In genomic region chr2:231687133-231687852, GRCh38 we compare ENCODE assay signal across 9 cellular contexts. TPM values are rescaled to one million over a fixed set of nuclear protein-coding genes. Genes with fewer than 3 reads are reported as not detected.
A peak's percentile ranks its signal among the peaks of the same experiment; 100 is the strongest.
DNase-seq lines count a peak whose midpoint lies in the region; ATAC-seq, FAIRE-seq and TF ChIP-seq lines count a peak whose summit lies in the region.
"Had no signal": no experiment of that assay in that cellular context is flagged by ENCODE, and none has a peak within 500 bp of the region (broad histone marks: within the 10 kb centered on the region; RNA-seq: fewer than 3 reads in every experiment).

No MANE protein-coding gene starts in this region.

- H3K23me2 ChIP-seq in H1 (ENCODE audit: low read depth, low read length), result no peaks in the 10 kb centered on the region; the same call in 1 of the 2 replicates

- H2BK15ac ChIP-seq in H1 (ENCODE audit: low read length), result peak overlapping the region; percentile 100

- DNase-seq in GM06990 (ENCODE audit: extremely low read depth, insufficient read length) (peak; percentile 70), HFFc6 (no peak), NCI-H460 (ENCODE audit: extremely low read depth, low read depth) (peak; percentile 70), H1 (ENCODE audit: low read depth in 1 of 2, low spot score in 2 of 2) (peak; percentile 75 to 93), mucosa of gallbladder (ENCODE audit: low spot score) (peak; percentile 44)
- DNase-seq in activated CD4-positive, alpha-beta T cell treated with anti-CD3 and anti-CD28 coated beads, Interleukin-2, amount 50 U/mL, for 4 hours, result peak; percentile 60 to 63
- peak; percentile 86 for DNase-seq in stimulated activated naive CD8-positive, alpha-beta T cell treated with anti-CD3 and anti-CD28 coated beads, Interleukin-15, Interleukin-2, amounts not matched to agents 100 U/mL and 50 U/mL, for 24 hours

- TF ChIP-seq EP300 in H1 (IDR thresholded peaks at IDR 0.05; ENCODE audit: borderline replicate concordance in 1 of 2, low read depth in 2 of 2, low read length in 2 of 2), result no peak

- peak; percentile 84 for FAIRE-seq in H1 (lab: Jason Lieb, UNC)

- H2BK5ac ChIP-seq in H1 (ENCODE audit: low read depth, low read length), result peak overlapping the region; percentile 96

- peak overlapping the region; percentile 96 for H4K8ac ChIP-seq in H1 (ENCODE audit: extremely low read depth, insufficient read depth, low read length)

- H4K5ac ChIP-seq in H1 (ENCODE audit: insufficient read length, low read depth, low read length), result peak overlapping the region; percentile 82

- no peaks in the 10 kb centered on the region for H3K4me1 Mint-ChIP-seq in HFFc6 (ENCODE audit: low read depth)

- POLR2A ChIA-PET in H1 (lab: Charles Lee; ENCODE audit: partially characterized antibody), result interaction anchor here (0.8 to 27.8 kb wide), 17 partner anchors 10 to 115 kb away, joined by 3 to 1080 read pairs (median 3); partner anchors contain the start of genes COPS7B and PTMA

- H2BK20ac ChIP-seq in H1 (ENCODE audit: low read length), result peak overlapping the region; percentile 100; the same call in 1 of the 2 replicates

- H3K9me3 Mint-ChIP-seq in HFFc6, result no peaks in the 10 kb centered on the region

- TF ChIP-seq RAD21 in H1 (IDR thresholded peaks at IDR 0.05 in 1 of 2, conservative IDR thresholded peaks at IDR 0.05 in 1 of 2; ENCODE audit: low read depth in 2 of 2, low read length in 2 of 2), result peak; percentile 61 to 67

- no peaks in the 10 kb centered on the region for H3K9me3 ChIP-seq in H1 (ENCODE audit: insufficient read depth in 2 of 2, low read depth in 1 of 2, low read length in 1 of 2)
- H3K9me3 ChIP-seq: neutrophil had no signal

- H3K36me3 Mint-ChIP-seq in HFFc6 (ENCODE audit: low read depth), result no peaks in the 10 kb centered on the region

- no peak overlapping the region for H3K4me3 ChIP-seq in GM06990 (replicated peaks; ENCODE audit: low read depth, low read length)
- peak overlapping the region; percentile 16 to 54 (median 32); a peak in 7 of 8 replicates for H3K4me3 ChIP-seq in H1 (ENCODE audit: extremely low read depth in 1 of 4, insufficient read depth in 2 of 4, low read depth in 3 of 4, low read length in 4 of 4)

- no peaks in the 10 kb centered on the region for H3K79me1 ChIP-seq in H1 (ENCODE audit: low read depth, low read length)

- no peaks in the 10 kb centered on the region for H3K36me3 ChIP-seq in GM06990 (ENCODE audit: control insufficient read depth, insufficient read depth, low read length)
- no peaks in the 10 kb centered on the region for H3K36me3 ChIP-seq in H1 (ENCODE audit: control insufficient read depth in 2 of 4, insufficient read depth in 4 of 4, low read length in 3 of 4)
- H3K36me3 ChIP-seq: neutrophil had no signal

- H2BK120ac ChIP-seq in H1 (replicated peaks; ENCODE audit: low read depth, low read length), result peak overlapping the region; percentile 55

- peak; percentile 86 for ATAC-seq in stimulated activated naive CD8-positive, alpha-beta T cell treated with anti-CD3 and anti-CD28 coated beads, Interleukin-15, Interleukin-2, amounts not matched to agents 100 U/mL and 50 U/mL, for 24 hours
- ATAC-seq in GM19455 (IDR thresholded peaks at IDR 0.05; ENCODE audit: unreplicated experiment), result no peak

- no peak overlapping the region for H3K23ac ChIP-seq in H1 (ENCODE audit: insufficient read length)

- peak overlapping the region in 3 of 4 experiments; percentile 51 to 62 (median 59); a peak in 5 of 7 replicates for H3K9ac ChIP-seq in H1 (replicated peaks in 1 of 4; ENCODE audit: extremely low read depth in 1 of 4, low read depth in 3 of 4, low read length in 3 of 4)

- peaks cover 6% of the 10 kb centered on the region for H3K27me3 Mint-ChIP-seq in HFFc6 (ENCODE audit: insufficient read depth)

- peak overlapping the region; percentile 99 for H4K91ac ChIP-seq in H1 (replicated peaks; ENCODE audit: insufficient read length, low read length)

- 33% methylated on average over 14 of the region's 14 CpGs; no CpG with 5 or more reads in 1 of the 2 experiments for WGBS in H1 (ENCODE audit: extremely low coverage in 1 of 2, insufficient coverage in 1 of 2, insufficient read length in 1 of 2, insufficient replicate concordance in 2 of 2, low coverage in 1 of 2, low lambda C conversion rate in 2 of 2, missing lambda C conversion rate in 1 of 2), 2 experiments

- CTCF ChIA-PET in H1 (lab: Charles Lee; ENCODE audit: partially characterized antibody), result interaction anchor here (0.6 to 31.4 kb wide), 16 partner anchors 7 to 99 kb away, joined by 3 to 555 read pairs (median 12); partner anchors contain the start of genes COPS7B and PTMA

- peak overlapping the region; percentile 46 for H3K27ac ChIP-seq in H1 (ENCODE audit: low read depth, low read length)
- H3K27ac ChIP-seq: neutrophil had no signal

- peak in 1 of 2 experiments; percentile 79; a peak in 2 of 3 replicates for TF ChIP-seq POLR2A in H1 (IDR thresholded peaks at IDR 0.05; ENCODE audit: control extremely low read depth in 1 of 2, low read depth in 2 of 2, low read length in 2 of 2)

- no peak overlapping the region for H2AFZ ChIP-seq in H1 (ENCODE audit: low read length)

- no peak overlapping the region for H3K14ac ChIP-seq in H1 (ENCODE audit: insufficient read length)

- peak overlapping the region; percentile 43 for H3K56ac ChIP-seq in H1 (replicated peaks; ENCODE audit: insufficient read length, low read depth, low read length)

- H2BK12ac ChIP-seq in H1 (ENCODE audit: low read depth, low read length), result peak overlapping the region; percentile 100

- H2AK5ac ChIP-seq in H1 (ENCODE audit: low read depth, low read length), result peak overlapping the region; percentile 98

- H3K27me3 ChIP-seq in GM06990 (replicated peaks; ENCODE audit: control insufficient read depth, insufficient read depth, low read length) (no peaks in the 10 kb centered on the region), H1 (replicated peaks in 1 of 4; ENCODE audit: control insufficient read depth in 3 of 4, extremely low read depth in 1 of 4, insufficient read depth in 3 of 4, low read length in 3 of 4) (no peaks in the 10 kb centered on the region)

- H3K18ac ChIP-seq in H1 (ENCODE audit: extremely low read depth, low read length), result peak overlapping the region; percentile 98

- TF ChIP-seq CTCF in GM06990 (IDR thresholded peaks at IDR 0.05; ENCODE audit: insufficient read depth, low read length, poor library complexity, severe bottlenecking) (peak; percentile 94), HFFc6 (IDR thresholded peaks at IDR 0.05) (peak; percentile 73), H1 (IDR thresholded peaks at IDR 0.05; ENCODE audit: control extremely low read depth in 1 of 3, insufficient read depth in 1 of 3, low read depth in 1 of 3, low read length in 3 of 3) (peak in 2 of 3 experiments; percentile 79 to 92; a peak in 3 of 4 replicates)

- no peaks in the 10 kb centered on the region for H4K20me1 ChIP-seq in H1 (replicated peaks in 1 of 2; ENCODE audit: control insufficient read depth in 1 of 2, insufficient read depth in 2 of 2, low read length in 2 of 2)

- H3K4me2 ChIP-seq in H1 (ENCODE audit: insufficient read depth in 1 of 2, low read depth in 2 of 2, low read length in 2 of 2), result peak overlapping the region; percentile 43 to 72

- H3K4me3 Mint-ChIP-seq in HFFc6, result no peak overlapping the region

- peaks cover 4 to 42% (median 21%) of the 10 kb centered on the region in 4 experiments for H3K4me1 ChIP-seq in H1 (replicated peaks in 1 of 4; ENCODE audit: control insufficient read depth in 3 of 4, insufficient read depth in 4 of 4, low read length in 3 of 4)

- no peak overlapping the region for H3K27ac Mint-ChIP-seq in HFFc6

- no peaks in the 10 kb centered on the region for H3K79me2 ChIP-seq in H1 (ENCODE audit: control insufficient read depth in 1 of 2, insufficient read depth in 2 of 2, low read length in 2 of 2)

- peak overlapping the region; percentile 98 for H3K4ac ChIP-seq in H1 (replicated peaks; ENCODE audit: insufficient read length, low read depth, low read length)

TF ChIP-seq in H1, 55 proteins besides CTCF, POLR2A, EP300 and RAD21 (continues in another document):
- TF ChIP-seq PHF8 (conservative IDR thresholded peaks at IDR 0.05; ENCODE audit: low read depth, low read length) (peak; percentile 57), SAP30 (IDR thresholded peaks at IDR 0.05; ENCODE audit: insufficient read depth, insufficient replicate concordance, low read length) (peak; percentile 31), POLR2AphosphoS5 (IDR thresholded peaks at IDR 0.05; ENCODE audit: low read depth, low read length) (peak; percentile 24), ATF3 (IDR thresholded peaks at IDR 0.05; ENCODE audit: insufficient read depth, low read depth, low read length) (peak; percentile 44; the same call in 1 of the 2 replicates), YY1 (IDR thresholded peaks at IDR 0.05; ENCODE audit: low read depth, low read length) (no peak), USF2 (IDR thresholded peaks at IDR 0.05; ENCODE audit: low read length) (peak; percentile 82), CBX8 (IDR thresholded peaks at IDR 0.05; ENCODE audit: borderline replicate concordance, low read depth, low read length) (no peak), TAF7 (optimal IDR thresholded peaks at IDR 0.05; ENCODE audit: borderline replicate concordance, low read depth, low read length) (peak; percentile 51)

RNA-seq across cellular contexts. Expression of gene PTMA, which starts 21.0 kb away (rescaled TPM):
- 100 to 1,000 TPM; 467 to 853 (median 787) TPM for total RNA-seq in HFFc6 (2021; fragmentation: NEBNext Ultra II Directional; extraction: Animal tissue kit (Norgen Biotek cat#: 25700))
- 1,434 and 1,752 TPM in 2 replicates for total RNA-seq in NCI-H460 (2014; rRNA removed; shearing (Covaris generic))
- 1,011 and 1,252 TPM in 2 replicates for polyA plus RNA-seq in NCI-H460 (2014; cell fraction: nucleus; rRNA removed)
- total RNA-seq in H1 (2021; fragmentation: NEBNext Ultra II Directional; extraction: Animal tissue kit (Norgen Biotek cat#: 25700)), result 2,680 and 2,823 TPM in 2 replicates
- 643 and 683 TPM in 2 replicates for polyA plus RNA-seq in H1 (2011; rRNA removed)
- polyA plus RNA-seq in H1 (2011; cell fraction: cytosol; rRNA removed), result 2,462 TPM
- polyA plus RNA-seq in H1 (2011; cell fraction: nucleus; rRNA removed), result 898 TPM
- polyA plus RNA-seq in H1 (2012, experiment 1 of 2), result 2,061 to 2,998 TPM (median 2,419 TPM) in 4 replicates
- 1,442 TPM for polyA plus RNA-seq in H1 (2012, experiment 2 of 2)
- 4,157 TPM for polyA plus RNA-seq in H1 (2013, experiment 1 of 2)
- polyA plus RNA-seq in H1 (2013, experiment 2 of 2), result 3,985 TPM
- polyA minus RNA-seq in H1 (2011; rRNA and poly(A)+ RNA removed), result 94.7 and 121 TPM in 2 replicates
- 755 TPM for polyA minus RNA-seq in H1 (2011; cell fraction: cytosol; rRNA and poly(A)+ RNA removed)
- 623 TPM for polyA minus RNA-seq in H1 (2011; cell fraction: nucleus; rRNA and poly(A)+ RNA removed)
- 763 TPM for total RNA-seq in mucosa of gallbladder
